Comparison of ENCODE assay signal across 1 cellular context in genomic region chrY:7056886-7057285, GRCh38.
TF ChIP-seq lines count a peak whose summit lies in the region.

No MANE protein-coding gene starts in this region.

TF ChIP-seq in SK-N-SH treated with all-trans-retinoic acid at 6 μM for 48 hours, 23 proteins besides CTCF, POLR2A, EP300 and RAD21 (continued from another document):
- TF ChIP-seq, protein P1, sequence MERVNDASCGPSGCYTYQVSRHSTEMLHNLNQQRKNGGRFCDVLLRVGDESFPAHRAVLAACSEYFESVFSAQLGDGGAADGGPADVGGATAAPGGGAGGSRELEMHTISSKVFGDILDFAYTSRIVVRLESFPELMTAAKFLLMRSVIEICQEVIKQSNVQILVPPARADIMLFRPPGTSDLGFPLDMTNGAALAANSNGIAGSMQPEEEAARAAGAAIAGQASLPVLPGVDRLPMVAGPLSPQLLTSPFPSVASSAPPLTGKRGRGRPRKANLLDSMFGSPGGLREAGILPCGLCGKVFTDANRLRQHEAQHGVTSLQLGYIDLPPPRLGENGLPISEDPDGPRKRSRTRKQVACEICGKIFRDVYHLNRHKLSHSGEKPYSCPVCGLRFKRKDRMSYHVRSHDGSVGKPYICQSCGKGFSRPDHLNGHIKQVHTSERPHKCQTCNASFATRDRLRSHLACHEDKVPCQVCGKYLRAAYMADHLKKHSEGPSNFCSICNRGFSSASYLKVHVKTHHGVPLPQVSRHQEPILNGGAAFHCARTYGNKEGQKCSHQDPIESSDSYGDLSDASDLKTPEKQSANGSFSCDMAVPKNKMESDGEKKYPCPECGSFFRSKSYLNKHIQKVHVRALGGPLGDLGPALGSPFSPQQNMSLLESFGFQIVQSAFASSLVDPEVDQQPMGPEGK (CRISPR knock-in tag; IDR thresholded peaks at IDR 0.05; ENCODE audit: borderline replicate concordance): no peak
- TF ChIP-seq TOX (CRISPR knock-in tag; IDR thresholded peaks at IDR 0.05; ENCODE audit: borderline replicate concordance) (no peak), CREB5 (CRISPR knock-in tag; IDR thresholded peaks at IDR 0.05; ENCODE audit: low read depth) (no peak)
